8 cellular contexts compared by ENCODE assay signal in the genomic region with DNA sequence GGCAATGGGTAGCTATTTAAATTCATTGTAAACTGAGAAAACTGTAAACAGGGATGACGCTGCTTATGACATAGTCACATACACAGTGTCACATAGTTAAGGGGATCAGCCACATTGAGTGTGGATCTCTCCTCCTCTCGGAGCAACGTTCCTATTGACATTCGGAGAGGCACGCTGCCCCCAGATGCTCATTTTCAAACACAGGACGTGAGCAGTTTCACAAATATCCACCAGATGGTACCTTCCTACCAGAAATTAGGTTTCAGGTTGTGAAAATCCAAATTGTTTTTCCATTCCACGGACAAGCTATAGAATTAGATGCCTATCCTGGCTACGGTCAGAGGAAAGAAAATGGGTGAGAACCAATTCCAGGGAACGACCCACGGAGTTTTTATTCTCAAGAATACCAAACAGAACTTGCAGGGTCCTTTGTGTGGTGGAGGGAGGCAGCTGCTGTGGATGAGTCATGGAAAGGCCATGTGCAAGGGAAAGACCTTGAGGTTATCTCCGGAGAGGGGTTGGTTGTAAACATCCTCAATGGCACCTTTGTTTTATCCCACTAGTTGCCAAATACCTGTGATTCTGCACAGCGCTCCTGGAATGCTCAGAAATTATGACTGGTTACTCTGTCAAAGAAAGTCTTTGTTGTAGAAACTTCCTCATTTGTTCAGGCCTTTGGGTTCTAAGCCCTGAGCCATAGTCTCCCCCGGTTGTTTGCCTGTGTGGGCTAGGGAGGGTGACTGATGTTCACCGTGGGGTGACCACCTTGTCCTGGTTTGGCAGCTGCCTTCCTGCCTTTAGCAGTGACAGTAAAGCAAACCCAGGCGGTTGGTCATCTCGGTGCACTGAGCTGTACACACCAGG.
A peak's percentile ranks its signal among the peaks of the same experiment; 100 is the strongest.
DNase-seq lines count a peak whose midpoint lies in the region; ATAC-seq and TF ChIP-seq lines count a peak whose summit lies in the region.

No MANE protein-coding gene starts in this region.

- H4K20me1 ChIP-seq in Loucy (ENCODE audit: insufficient read depth, low read length, poor library complexity, severe bottlenecking), result no peaks in the 10 kb centered on the region

- TF ChIP-seq CTCF in Loucy (conservative IDR thresholded peaks at IDR 0.05; ENCODE audit: low read length) (peak; percentile 26; the same call in 1 of the 2 replicates), left lung (IDR thresholded peaks at IDR 0.05) (no peak), GM10266 (IDR thresholded peaks at IDR 0.05; ENCODE audit: control insufficient read depth, insufficient read depth, low read depth, missing control alignments) (no peak)

- H3K79me2 ChIP-seq in Loucy (ENCODE audit: insufficient read depth, low read length), result no peaks in the 10 kb centered on the region

- DNase-seq in Caki2 (ENCODE audit: low read depth), result peak; percentile 71
- DNase-seq in amniotic epithelial cell (ENCODE audit: low read depth), result peak; percentile 87
- no peak for DNase-seq in left lung
- DNase-seq in GM10266 (ENCODE audit: extremely low spot score), result no peak
- no peak for DNase-seq in stimulated activated CD8-positive, alpha-beta memory T cell treated with anti-CD3 and anti-CD28 coated beads, Interleukin-4, amount 100 ng/mL, for 48 hours
- no peak for DNase-seq in NCI-H2196 (lab: John Stamatoyannopoulos, UW; ENCODE audit: unreplicated experiment)

- no peak overlapping the region for H3K4me2 ChIP-seq in Loucy (ENCODE audit: low read depth, low read length, poor library complexity, severe bottlenecking)

- no peaks in the 10 kb centered on the region for H3F3A ChIP-seq in Loucy (ENCODE audit: low read depth)

- ATAC-seq in left lung, result peak; percentile 38
- ATAC-seq in GM21576 (IDR thresholded peaks at IDR 0.05; ENCODE audit: unreplicated experiment), result no peak

- H3K27ac ChIP-seq in left lung, result no peak overlapping the region

- H3K4me1 ChIP-seq in Loucy (ENCODE audit: insufficient read depth, low read length, poor library complexity, severe bottlenecking) (peaks cover 7% of the 10 kb centered on the region), left lung (peaks cover 0 to 9% of the 10 kb centered on the region in 2 donors)

- H3K27me3 ChIP-seq in Loucy (ENCODE audit: insufficient read depth, low read length, poor library complexity, severe bottlenecking) (no peaks in the 10 kb centered on the region), left lung (no peaks in the 10 kb centered on the region)

- H3K36me3 ChIP-seq in Loucy (ENCODE audit: insufficient read depth, low read length), result no peaks in the 10 kb centered on the region
- peaks cover 0 to 65% of the 10 kb centered on the region in 2 donors for H3K36me3 ChIP-seq in left lung

- no peaks in the 10 kb centered on the region for H3K9me3 ChIP-seq in Loucy (ENCODE audit: insufficient read depth, low read depth, low read length)
- peaks cover 0 to 4% of the 10 kb centered on the region in 2 donors for H3K9me3 ChIP-seq in left lung

- no peak overlapping the region for H2AFZ ChIP-seq in Loucy (ENCODE audit: low read length)

- H3K4me3 ChIP-seq in Loucy (ENCODE audit: low read length, poor library complexity, severe bottlenecking) (no peak overlapping the region), left lung (no peak overlapping the region)

- no peak overlapping the region for H3K9ac ChIP-seq in Loucy (ENCODE audit: low read depth, low read length, poor library complexity, severe bottlenecking)

- intact Hi-C loops in left lung (cut with DNase I), result no loop called here

- in situ Hi-C loops in Caki2 (cut with HindIII; ENCODE audit: low pct_unique_long_range_greater_than_20kb, low sequenced_read_pairs), result no loop called here

- no peaks in the 10 kb centered on the region for H3K9me2 ChIP-seq in Loucy (replicated peaks; ENCODE audit: low read depth, low read length)

Comparison
In these comparisons a context has a peak if more than half of its experiments do, and no peak if none do; other contexts are left out.
1. DNase-seq: peak in Caki2 (single experiment) and amniotic epithelial cell (single experiment); none in left lung (0 of 2), GM10266 (single experiment), stimulated activated CD8-positive, alpha-beta memory T cell treated with anti-CD3 and anti-CD28 coated beads, Interleukin-4, amount 100 ng/mL, for 48 hours (single experiment) and NCI-H2196 (single experiment).